ENCODE assay signal across 8 cellular contexts in genomic region chr14:29926701-29927595, GRCh38. TPM values are rescaled to one million over a fixed set of nuclear protein-coding genes. Genes with fewer than 3 reads are reported as not detected.
DNase-seq lines count a peak whose midpoint lies in the region; ATAC-seq and TF ChIP-seq lines count a peak whose summit lies in the region.

No MANE protein-coding gene starts in this region.

- peak; percentile 23; the same call in 1 of the 2 replicates for TF ChIP-seq CTCF in IMR-90 (conservative IDR thresholded peaks at IDR 0.05; ENCODE audit: low read depth, low read length)

- H2AK5ac ChIP-seq in IMR-90 (ENCODE audit: low read depth, low read length) = peak overlapping the region; percentile 27; the same call in 1 of the 2 replicates

- H3K9me1 ChIP-seq in IMR-90 (ENCODE audit: insufficient read depth, low read length) = peaks cover 9% of the 10 kb centered on the region

- ATAC-seq in GM19395 (IDR thresholded peaks at IDR 0.05; ENCODE audit: unreplicated experiment) (peak; percentile 47), IMR-90 (ENCODE audit: low read depth) (peak; percentile 53), Right ventricle myocardium inferior (peak; percentile 50), HG02798 (IDR thresholded peaks at IDR 0.05; ENCODE audit: poor library complexity, unreplicated experiment) (no peak)

- H2BK20ac ChIP-seq in IMR-90 (ENCODE audit: low read depth, low read length) = no peak overlapping the region

- no peaks in the 10 kb centered on the region for H3K4me1 ChIP-seq in CD8-positive, alpha-beta memory T cell (ENCODE audit: insufficient read depth, low read length)
- H3K4me1 ChIP-seq in IMR-90 (ENCODE audit: control insufficient read depth, insufficient read depth, low read length) (peaks cover 5% of the 10 kb centered on the region), neuron (ENCODE audit: insufficient read depth, low read length) (peaks cover 14% of the 10 kb centered on the region)

- no peak overlapping the region for H3K4me3 ChIP-seq in CD8-positive, alpha-beta memory T cell (ENCODE audit: low read length)
- H3K4me3 ChIP-seq in IMR-90 (ENCODE audit: insufficient read depth, low read depth, low read length) (peak overlapping the region; percentile 75), neuron (ENCODE audit: low read length) (peak overlapping the region; percentile 54)

- peaks cover 11 to 28% (median 14%) of the 10 kb centered on the region in 5 donors for H3K9me3 Mint-ChIP-seq in CD8-positive, alpha-beta memory T cell
- no peaks in the 10 kb centered on the region for H3K9me3 Mint-ChIP-seq in activated naive CD8-positive, alpha-beta T cell treated with anti-CD3 and anti-CD28 coated beads for 36 hours

- peak overlapping the region in 4 of 7 donors; percentile 15 to 28 (median 22) for H3K4me3 Mint-ChIP-seq in CD8-positive, alpha-beta memory T cell
- peak overlapping the region; percentile 59 for H3K4me3 Mint-ChIP-seq in activated naive CD8-positive, alpha-beta T cell treated with anti-CD3 and anti-CD28 coated beads for 36 hours

- no peak for TF ChIP-seq POLR2A in IMR-90 (IDR thresholded peaks at IDR 0.05; ENCODE audit: low read depth, low read length)

- H3K56ac ChIP-seq in IMR-90 (ENCODE audit: extremely low read depth, insufficient read depth, low read length) = peak overlapping the region; percentile 70; the same call in 1 of the 2 replicates

- peak overlapping the region; percentile 68 for H3K4ac ChIP-seq in IMR-90 (ENCODE audit: low read depth, low read length)

- peak overlapping the region; percentile 99 for H3K4me2 ChIP-seq in IMR-90 (ENCODE audit: low read depth, low read length)

- H3K14ac ChIP-seq in IMR-90 (replicated peaks; ENCODE audit: low read depth, low read length) = peak overlapping the region; percentile 90

- dilution Hi-C loops in IMR-90 (cut with HindIII; ENCODE audit: low sequenced_read_pairs, unreplicated experiment) = no loop called here

- H3K9ac ChIP-seq in IMR-90 (ENCODE audit: low read depth, low read length) = peak overlapping the region; percentile 78

- TSS peak; percentile 24 for BruUV-seq in IMR-90 (replicated peaks; lab: Mats Ljungman, UMichigan)

- H3K4me1 Mint-ChIP-seq in CD8-positive, alpha-beta memory T cell = peaks cover 5 to 8% (median 8%) of the 10 kb centered on the region in 3 donors
- H3K4me1 Mint-ChIP-seq in activated naive CD8-positive, alpha-beta T cell treated with anti-CD3 and anti-CD28 coated beads for 36 hours = peaks cover 7% of the 10 kb centered on the region

- H2AK9ac ChIP-seq in IMR-90 (replicated peaks; ENCODE audit: low read depth, low read length, poor library complexity) = peak overlapping the region; percentile 85

- POLR2A ChIA-PET in CD8-positive, alpha-beta memory T cell (lab: Charles Lee) = no interaction called here
- POLR2A ChIA-PET in IMR-90 (lab: Charles Lee; ENCODE audit: unreplicated experiment) = interaction anchor here (0.6 to 0.7 kb wide), 2 partner anchors 22 to 1467 kb away, joined by 3 to 11 read pairs; no protein-coding TSS in a partner anchor

- peak overlapping the region in 1 of 2 experiments; percentile 51; a peak in 1 of 4 replicates for H4K8ac ChIP-seq in IMR-90 (ENCODE audit: low read depth in 2 of 2, low read length in 2 of 2)

- peaks cover 5 to 33% of the 10 kb centered on the region in 2 experiments; a peak in 3 of 4 replicates for H3K79me1 ChIP-seq in IMR-90 (ENCODE audit: low read depth in 1 of 2, low read length in 2 of 2)

- H3K23ac ChIP-seq in IMR-90 (ENCODE audit: low read depth, low read length) = peak overlapping the region; percentile 94

- TF ChIP-seq RAD21 in IMR-90 (IDR thresholded peaks at IDR 0.05; ENCODE audit: low read length) = peak; percentile 8; the same call in 1 of the 2 replicates

- H2BK5ac ChIP-seq in IMR-90 (ENCODE audit: low read depth, low read length, poor library complexity, severe bottlenecking) = peak overlapping the region; percentile 48

- DNase-seq in CD8-positive, alpha-beta memory T cell = no peak
- DNase-seq in IMR-90 = peak; percentile 43
- no peak for DNase-seq in activated naive CD8-positive, alpha-beta T cell treated with anti-CD3 and anti-CD28 coated beads for 36 hours
- peak; percentile 74 for DNase-seq in Right ventricle myocardium inferior (ENCODE audit: missing footprints)
- no peak for DNase-seq in H4 (ENCODE audit: low spot score)

- H3K36me3 Mint-ChIP-seq in CD8-positive, alpha-beta memory T cell = no peaks in the 10 kb centered on the region
- H3K36me3 Mint-ChIP-seq in activated naive CD8-positive, alpha-beta T cell treated with anti-CD3 and anti-CD28 coated beads for 36 hours = peaks cover 3% of the 10 kb centered on the region

- peak overlapping the region in 1 of 8 donors; percentile 94 for H3K27ac Mint-ChIP-seq in CD8-positive, alpha-beta memory T cell
- no peak overlapping the region for H3K27ac Mint-ChIP-seq in activated naive CD8-positive, alpha-beta T cell treated with anti-CD3 and anti-CD28 coated beads for 36 hours

- H3K27ac ChIP-seq in CD8-positive, alpha-beta memory T cell (ENCODE audit: low read depth, low read length) = no peak overlapping the region
- peak overlapping the region; percentile 63 for H3K27ac ChIP-seq in IMR-90 (ENCODE audit: insufficient read depth, low read length)

- H2BK120ac ChIP-seq in IMR-90 (ENCODE audit: low read depth, low read length) = peak overlapping the region; percentile 59

- H3K9me3 ChIP-seq in CD8-positive, alpha-beta memory T cell (ENCODE audit: low read length) = no peaks in the 10 kb centered on the region
- no peaks in the 10 kb centered on the region for H3K9me3 ChIP-seq in IMR-90 (ENCODE audit: control insufficient read depth, insufficient read depth, low read length)
- H3K9me3 ChIP-seq in neuron (ENCODE audit: low read length) = no peaks in the 10 kb centered on the region

- in situ Hi-C loops in IMR-90 (cut with MboI; ENCODE audit: low sequenced_read_pairs) = no loop called here

- intact Hi-C loops in IMR-90 (cut with micrococcal nuclease) (loop anchor here (1.0 to 10.0 kb wide), 7 partner anchors 80 to 1172 kb away; no protein-coding TSS in a partner anchor), Right ventricle myocardium inferior (cut with DNase I) (loop anchor here (5.0 kb wide), 1 partner anchor 185 kb away; no protein-coding TSS in a partner anchor)

- H3K18ac ChIP-seq in IMR-90 (ENCODE audit: low read depth, low read length) = peak overlapping the region; percentile 22

- H4K5ac ChIP-seq in IMR-90 (ENCODE audit: low read depth, low read length) = peak overlapping the region; percentile 3

- H2AFZ ChIP-seq in IMR-90 (replicated peaks; ENCODE audit: low read length, poor library complexity) = peak overlapping the region; percentile 94
- peak overlapping the region; percentile 100 for H2AFZ ChIP-seq in neuron (ENCODE audit: low read depth, low read length)

- no peaks in the 10 kb centered on the region for H3K36me3 ChIP-seq in CD8-positive, alpha-beta memory T cell (ENCODE audit: insufficient read depth, low read length)
- H3K36me3 ChIP-seq in IMR-90 (ENCODE audit: control insufficient read depth, insufficient read depth, low read length) (no peaks in the 10 kb centered on the region), neuron (ENCODE audit: insufficient read depth, low read length) (no peaks in the 10 kb centered on the region)

- H3K27me3 Mint-ChIP-seq in CD8-positive, alpha-beta memory T cell = peaks cover 31 to 34% of the 10 kb centered on the region in 2 donors
- peaks cover 54% of the 10 kb centered on the region for H3K27me3 Mint-ChIP-seq in activated naive CD8-positive, alpha-beta T cell treated with anti-CD3 and anti-CD28 coated beads for 36 hours

- CTCF ChIA-PET in CD8-positive, alpha-beta memory T cell (lab: Charles Lee) = no interaction called here
- CTCF ChIA-PET in IMR-90 (lab: Yijun Ruan, JAX) = interaction anchor here (0.6 to 0.7 kb wide), 2 partner anchors 115 to 691 kb away, joined by 3 read pairs; no protein-coding TSS in a partner anchor

- H3K27me3 ChIP-seq in CD8-positive, alpha-beta memory T cell (ENCODE audit: insufficient read depth, low read length, poor library complexity, severe bottlenecking) = peaks cover 6% of the 10 kb centered on the region
- H3K27me3 ChIP-seq in IMR-90 (ENCODE audit: control insufficient read depth, insufficient read depth, low read length) (no peaks in the 10 kb centered on the region), neuron (ENCODE audit: insufficient read depth, low read length) (peaks cover 13% of the 10 kb centered on the region)

- H2BK15ac ChIP-seq in IMR-90 (ENCODE audit: low read depth, low read length) = peak overlapping the region; percentile 19; the same call in 2 of the 3 replicates

- WGBS in IMR-90 (ENCODE audit: extremely low coverage in 2 of 2, insufficient read length in 1 of 2), 2 experiments = 0% methylated on average over 25 of the region's 82 CpGs; no CpG with 5 or more reads in 1 of the 2 experiments

- peak overlapping the region; percentile 60 for H4K91ac ChIP-seq in IMR-90 (ENCODE audit: insufficient read depth, low read depth, low read length)

- peaks cover 17% of the 10 kb centered on the region; the same call in 1 of the 2 replicates for H4K20me1 ChIP-seq in IMR-90 (ENCODE audit: insufficient read depth, low read length)

TF ChIP-seq in IMR-90, 13 proteins besides CTCF, POLR2A, EP300 and RAD21 (continues in another document):
- TF ChIP-seq USF2 (IDR thresholded peaks at IDR 0.05; ENCODE audit: low read depth, low read length) (no peak), CEBPB (IDR thresholded peaks at IDR 0.05; ENCODE audit: low read depth, low read length) (no peak), MXI1 (IDR thresholded peaks at IDR 0.05; ENCODE audit: borderline replicate concordance, low read depth, low read length) (no peak)

RNA-seq across cellular contexts. Expression of gene PRKD1, which starts 0.7 kb away (rescaled TPM):
- total RNA-seq in CD8-positive, alpha-beta memory T cell = not detected
- not detected for polyA plus RNA-seq in CD8-positive, alpha-beta memory T cell
- 12.8 and 12.9 TPM in 2 replicates for total RNA-seq in IMR-90 (2012; rRNA removed)
- polyA plus RNA-seq in IMR-90 (2012; rRNA removed) = 12.2 and 14.2 TPM in 2 replicates
- 4.0 and 5.8 TPM in 2 replicates for polyA plus RNA-seq in IMR-90 (2012; cell fraction: cytosol; rRNA removed)
- 5.6 and 31.1 TPM in 2 replicates for polyA plus RNA-seq in IMR-90 (2012; cell fraction: nucleus; rRNA removed; ENCODE audit: low replicate concordance)
- total RNA-seq in activated naive CD8-positive, alpha-beta T cell treated with anti-CD3 and anti-CD28 coated beads for 36 hours = not detected
- total RNA-seq in Right ventricle myocardium inferior = 3.2 TPM
- total RNA-seq in H4 (2014; rRNA removed; shearing (Covaris generic)) = 4.1 and 4.4 TPM in 2 replicates

Comparison
In these comparisons a context has a peak if more than half of its experiments do, and no peak if none do; other contexts are left out.
1. DNase-seq: peak in IMR-90 (single experiment) and Right ventricle myocardium inferior (single experiment); none in CD8-positive, alpha-beta memory T cell (0 of 5), activated naive CD8-positive, alpha-beta T cell treated with anti-CD3 and anti-CD28 coated beads for 36 hours (single experiment) and H4 (single experiment).